ENCODE assay signal across 8 cellular contexts in genomic region chr17:2712300-2713043, GRCh38. TPM values are rescaled to one million over a fixed set of nuclear protein-coding genes. Genes with fewer than 3 reads are reported as not detected.
DNase-seq lines count a peak whose midpoint lies in the region; ATAC-seq and TF ChIP-seq lines count a peak whose summit lies in the region.

No MANE protein-coding gene starts in this region.

- no CpG with 5 or more reads among the region's 36 CpGs for WGBS in neuronal stem cell (ENCODE audit: extremely low coverage in 2 of 2, insufficient read length in 2 of 2, insufficient replicate concordance in 1 of 2), 2 donors

- H3K4me2 ChIP-seq in neuronal stem cell (ENCODE audit: insufficient read depth, low read length, poor library complexity, severe bottlenecking): peak overlapping the region; percentile 95

- H3K36me3 ChIP-seq in GM06990 (ENCODE audit: control insufficient read depth, insufficient read depth, low read length) (no peaks in the 10 kb centered on the region), RWPE2 (ENCODE audit: low read depth) (no peaks in the 10 kb centered on the region), neuronal stem cell (replicated peaks in 1 of 2; ENCODE audit: control insufficient read depth in 2 of 2, insufficient read depth in 2 of 2, low read length in 2 of 2) (no peaks in the 10 kb centered on the region)

- H3K23ac ChIP-seq in neuronal stem cell (ENCODE audit: low read depth, low read length, poor library complexity): peak overlapping the region; percentile 20

- peak overlapping the region; percentile 77 for H2AK5ac ChIP-seq in neuronal stem cell (ENCODE audit: low read depth, low read length)

- peaks cover 4% of the 10 kb centered on the region for H3K4me1 ChIP-seq in RWPE2 (ENCODE audit: insufficient read depth, poor library complexity, severe bottlenecking)
- peaks cover 10 to 16% of the 10 kb centered on the region in 2 donors for H3K4me1 ChIP-seq in neuronal stem cell (ENCODE audit: control insufficient read depth in 2 of 2, insufficient read depth in 1 of 2, low read depth in 1 of 2, low read length in 2 of 2)

- no peak overlapping the region for H2BK120ac ChIP-seq in neuronal stem cell (ENCODE audit: low read depth, low read length)

- peak overlapping the region; percentile 7 for H2BK12ac ChIP-seq in neuronal stem cell (ENCODE audit: low read length)

- ATAC-seq in RWPE2 (ENCODE audit: low read depth) (no peak), HG02852 (IDR thresholded peaks at IDR 0.05; ENCODE audit: unreplicated experiment) (no peak), GM19395 (IDR thresholded peaks at IDR 0.05; ENCODE audit: unreplicated experiment) (no peak)

- no peak overlapping the region for H3K4ac ChIP-seq in neuronal stem cell (ENCODE audit: low read length)

- H2AFZ ChIP-seq in neuronal stem cell (ENCODE audit: low read length): peak overlapping the region; percentile 100

- no peak overlapping the region for H3K9ac ChIP-seq in neuronal stem cell (ENCODE audit: low read depth, low read length, poor library complexity)

- H4K91ac ChIP-seq in neuronal stem cell (ENCODE audit: low read depth, low read length, poor library complexity): no peak overlapping the region

- no peak for DNase-seq in GM06990 (ENCODE audit: extremely low read depth, insufficient read length)
- no peak for DNase-seq in RWPE2 (ENCODE audit: low spot score)
- no peak for DNase-seq in epithelial cell of proximal tubule (ENCODE audit: low read depth)
- no peak for DNase-seq in neuronal stem cell (ENCODE audit: low spot score)
- no peak for DNase-seq in HuH-7.5 (ENCODE audit: low spot score)
- DNase-seq in DMS 273 (lab: John Stamatoyannopoulos, UW; ENCODE audit: unreplicated experiment): no peak

- no peaks in the 10 kb centered on the region for H3K27me3 ChIP-seq in GM06990 (replicated peaks; ENCODE audit: control insufficient read depth, insufficient read depth, low read length)
- H3K27me3 ChIP-seq in RWPE2 (ENCODE audit: insufficient read depth, poor library complexity, severe bottlenecking): no peaks in the 10 kb centered on the region
- H3K27me3 ChIP-seq in neuronal stem cell (ENCODE audit: control insufficient read depth in 3 of 3, insufficient read depth in 3 of 3, low read depth in 1 of 3, low read length in 3 of 3): no peaks in the 10 kb centered on the region

- H2BK5ac ChIP-seq in neuronal stem cell (ENCODE audit: low read length): peak overlapping the region; percentile 25

- no peak overlapping the region for H3K14ac ChIP-seq in neuronal stem cell (ENCODE audit: low read length)

- H3K4me3 ChIP-seq in GM06990 (replicated peaks; ENCODE audit: low read depth, low read length) (peak overlapping the region; percentile 59), RWPE2 (ENCODE audit: severe bottlenecking) (peak overlapping the region; percentile 58), epithelial cell of proximal tubule (ENCODE audit: low read depth, low read length) (peak overlapping the region; percentile 72), neuronal stem cell (ENCODE audit: low read length in 2 of 2) (peak overlapping the region in 1 of 2 donors; percentile 73)

- no peak overlapping the region for H4K8ac ChIP-seq in neuronal stem cell (ENCODE audit: low read depth, low read length)

- H2BK15ac ChIP-seq in neuronal stem cell (ENCODE audit: low read length): peak overlapping the region; percentile 72

- H3K9me3 ChIP-seq in RWPE2 (ENCODE audit: severe bottlenecking) (no peaks in the 10 kb centered on the region), neuronal stem cell (replicated peaks in 1 of 2; ENCODE audit: control insufficient read depth in 2 of 2, insufficient read depth in 1 of 2, low read depth in 1 of 2, low read length in 2 of 2) (no peaks in the 10 kb centered on the region)

- H3K27ac ChIP-seq in RWPE2 (ENCODE audit: poor library complexity, severe bottlenecking) (peak overlapping the region; percentile 67), neuronal stem cell (replicated peaks; ENCODE audit: low read length) (no peak overlapping the region)

- H3K18ac ChIP-seq in neuronal stem cell (ENCODE audit: low read length): peak overlapping the region; percentile 93

- TF ChIP-seq CTCF in GM06990 (IDR thresholded peaks at IDR 0.05; ENCODE audit: insufficient read depth, low read length, poor library complexity, severe bottlenecking) (no peak), RWPE2 (IDR thresholded peaks at IDR 0.05; ENCODE audit: poor library complexity, severe bottlenecking) (no peak), epithelial cell of proximal tubule (conservative IDR thresholded peaks at IDR 0.05; ENCODE audit: low read depth, low read length) (no peak)

- H3K79me1 ChIP-seq in neuronal stem cell (ENCODE audit: low read depth, low read length): peaks cover 18% of the 10 kb centered on the region

RNA-seq across cellular contexts. Expression of gene CLUH, which starts 0.9 kb away (rescaled TPM):
- 65.7 and 107 TPM in 2 replicates for total RNA-seq in epithelial cell of proximal tubule
- polyA plus RNA-seq in neuronal stem cell (2013, experiment 1 of 2): 15.4 TPM
- polyA plus RNA-seq in neuronal stem cell (2013, experiment 2 of 2): 13.9 TPM

RNA-seq across cellular contexts. Expression of gene CCDC92B, which starts 37.0 kb away (rescaled TPM):
- 0.06 TPM in 1 of 2 replicates, not detected in the other for total RNA-seq in epithelial cell of proximal tubule
- polyA plus RNA-seq in neuronal stem cell (2013, experiment 1 of 2): 0.35 TPM
- 0.42 TPM for polyA plus RNA-seq in neuronal stem cell (2013, experiment 2 of 2)
